ENCODE assay signal across 16 cellular contexts in genomic region chr7:12031186-12031585, GRCh38.
DNase-seq lines count a peak whose midpoint lies in the region; ATAC-seq, FAIRE-seq and TF ChIP-seq lines count a peak whose summit lies in the region.
"Had no signal": no experiment of that assay in that cellular context is flagged by ENCODE, and none has a peak within 500 bp of the region (broad histone marks: within the 10 kb centered on the region; RNA-seq: fewer than 3 reads in every experiment).

No MANE protein-coding gene starts in this region.

- no peak for ATAC-seq in Panc1
- no peak for ATAC-seq in GM21825 (IDR thresholded peaks at IDR 0.05; ENCODE audit: unreplicated experiment)
- ATAC-seq in GM19452 (IDR thresholded peaks at IDR 0.05; ENCODE audit: unreplicated experiment): no peak

- POLR2A ChIA-PET in MCF 10A (lab: Yijun Ruan, JAX): no interaction called here
- POLR2A ChIA-PET in Panc1 (lab: Charles Lee): no interaction called here

- H3K4me1 Mint-ChIP-seq in MCF 10A (ENCODE audit: insufficient read depth, unreplicated experiment): peaks cover 11% of the 10 kb centered on the region
- H3K4me1 Mint-ChIP-seq: B cell had no signal

- no peaks in the 10 kb centered on the region for H3K36me3 Mint-ChIP-seq in MCF 10A (ENCODE audit: insufficient read depth, unreplicated experiment)

- no peak overlapping the region for H3K4me3 ChIP-seq in breast epithelium
- no peak overlapping the region for H3K4me3 ChIP-seq in Panc1 (ENCODE audit: low read depth in 2 of 2, low read length in 2 of 2)

- H3K36me3 ChIP-seq in breast epithelium: no peaks in the 10 kb centered on the region
- H3K36me3 ChIP-seq in Panc1 (ENCODE audit: control insufficient read depth, insufficient read depth, low read length): no peaks in the 10 kb centered on the region

- in situ Hi-C loops in Panc1 (cut with HindIII; ENCODE audit: low pct_unique_long_range_greater_than_20kb, low sequenced_read_pairs): no loop called here

- H3K4me1 ChIP-seq in breast epithelium: no peaks in the 10 kb centered on the region
- no peaks in the 10 kb centered on the region; the same call in 1 of the 2 replicates for H3K4me1 ChIP-seq in Panc1 (ENCODE audit: control insufficient read depth, insufficient read depth, low read length)

- no peak overlapping the region for H3K4me3 Mint-ChIP-seq in MCF 10A (ENCODE audit: unreplicated experiment)
- H3K4me3 Mint-ChIP-seq: B cell; CD4-positive, alpha-beta T cell had no signal

- H3K9me3 ChIP-seq in breast epithelium (no peaks in the 10 kb centered on the region), Panc1 (ENCODE audit: control insufficient read depth, insufficient read depth, low read depth, low read length) (peaks cover 3% of the 10 kb centered on the region; the same call in 1 of the 2 replicates)

- H3K27ac ChIP-seq in breast epithelium: no peak overlapping the region
- peak overlapping the region; percentile 26; the same call in 1 of the 2 replicates for H3K27ac ChIP-seq in Panc1 (ENCODE audit: low read length)

- no peak for DNase-seq in MCF 10A (ENCODE audit: unreplicated experiment)
- no peak for DNase-seq in breast epithelium (ENCODE audit: low spot score in 2 of 2)
- DNase-seq in Panc1 (ENCODE audit: low read depth, low spot score): no peak
- DNase-seq in GM20000 (ENCODE audit: low spot score): no peak
- no peak for DNase-seq in AML-193 (lab: John Stamatoyannopoulos, UW)
- DNase-seq: CD4-positive, alpha-beta T cell; NCI-H1436 treated with DMSO at 0.1 percent for 48 hours; NCI-H2081; NCI-H345; NCI-H526 treated with DMSO at 0.1 percent for 48 hours; NK-92 treated with Interleukin-12 subunit alpha and Interleukin-12 subunit beta, amount 100 ng/mL, for 24 hours had no signal

- intact Hi-C loops in MCF 10A (cut with micrococcal nuclease): no loop called here
- intact Hi-C loops in breast epithelium (cut with DNase I; ENCODE audit: low total_unique reads): no loop called here
- intact Hi-C loops in Panc1 (cut with micrococcal nuclease; ENCODE audit: unreplicated experiment): no loop called here

- CTCF ChIA-PET in MCF 10A (lab: Yijun Ruan, JAX): no interaction called here
- CTCF ChIA-PET in Panc1 (lab: Charles Lee): no interaction called here

- TF ChIP-seq CTCF in MCF 10A (IDR thresholded peaks at IDR 0.05; ENCODE audit: unreplicated experiment) (no peak), breast epithelium (IDR thresholded peaks at IDR 0.05) (no peak), Panc1 (IDR thresholded peaks at IDR 0.05) (no peak), GM20000 (IDR thresholded peaks at IDR 0.05; ENCODE audit: extremely low read depth, missing control alignments) (no peak)

- no peaks in the 10 kb centered on the region for H3K9me3 Mint-ChIP-seq in MCF 10A (ENCODE audit: unreplicated experiment)
- H3K9me3 Mint-ChIP-seq: CD4-positive, alpha-beta T cell had no signal

- H3K27me3 ChIP-seq in breast epithelium (no peaks in the 10 kb centered on the region), Panc1 (ENCODE audit: control insufficient read depth, insufficient read depth, low read length) (no peaks in the 10 kb centered on the region)

- H3K27me3 Mint-ChIP-seq in MCF 10A (ENCODE audit: insufficient read depth, unreplicated experiment): no peaks in the 10 kb centered on the region
- H3K27me3 Mint-ChIP-seq: B cell had no signal

- no peak for TF ChIP-seq POLR2A in breast epithelium (IDR thresholded peaks at IDR 0.05)

- peak; percentile 23 for FAIRE-seq in endometrium (lab: Jason Lieb, UNC)
- FAIRE-seq: A204.1 had no signal

- H3K27ac Mint-ChIP-seq in MCF 10A (ENCODE audit: low read depth, unreplicated experiment): peak overlapping the region; percentile 75
- H3K27ac Mint-ChIP-seq: B cell; CD4-positive, alpha-beta T cell had no signal

- BruUV-seq in MCF 10A (replicated peaks; lab: Mats Ljungman, UMichigan) (no TSS peak), Panc1 (replicated peaks; lab: Mats Ljungman, UMichigan) (no TSS peak)
